In genomic region chr14:36207500-36207899, GRCh38 we compare ENCODE assay signal across 8 cellular contexts. TPM values are rescaled to one million over a fixed set of nuclear protein-coding genes. Genes with fewer than 3 reads are reported as not detected.
A peak's percentile ranks its signal among the peaks of the same experiment; 100 is the strongest.
DNase-seq lines count a peak whose midpoint lies in the region; ATAC-seq and TF ChIP-seq lines count a peak whose summit lies in the region.

No MANE protein-coding gene starts in this region.

- POLR2A ChIA-PET in A673 (lab: Charles Lee; ENCODE audit: low non-redundant PET): no interaction called here
- POLR2A ChIA-PET in OCI-LY7 (lab: Charles Lee): no interaction called here

- no peaks in the 10 kb centered on the region for H4K20me1 ChIP-seq in OCI-LY7 (ENCODE audit: insufficient read depth, low read length)

- no peak overlapping the region for H3K4me3 Mint-ChIP-seq in mesothelial cell of epicardium
- H3K4me3 Mint-ChIP-seq in activated CD4-positive, alpha-beta T cell treated with anti-CD3 and anti-CD28 coated beads, Interleukin-2, amount 10 ng/mL, durations not matched to agents 24 days and 14 days: no peak overlapping the region

- H3K4me2 ChIP-seq in OCI-LY7 (ENCODE audit: low read length): no peak overlapping the region

- intact Hi-C loops in A673 (cut with micrococcal nuclease; ENCODE audit: unreplicated experiment) (loop anchor here (1.0 to 10.0 kb wide), 2 partner anchors 167 to 937 kb away; no protein-coding TSS in a partner anchor), OCI-LY7 (cut with micrococcal nuclease; ENCODE audit: unreplicated experiment) (no loop called here)
- intact Hi-C loops in activated CD4-positive, alpha-beta T cell treated with anti-CD3 and anti-CD28 coated beads, Interleukin-2, amount 10 ng/mL, durations not matched to agents 24 days and 14 days (cut with micrococcal nuclease): loop anchor here (5.0 kb wide), 1 partner anchor 165 kb away; no protein-coding TSS in a partner anchor

- BruUV-seq in A673 (replicated peaks; lab: Mats Ljungman, UMichigan) (no TSS peak), OCI-LY7 (replicated peaks; lab: Mats Ljungman, UMichigan) (no TSS peak)

- H3K4me1 Mint-ChIP-seq in mesothelial cell of epicardium: no peaks in the 10 kb centered on the region
- H3K4me1 Mint-ChIP-seq in activated CD4-positive, alpha-beta T cell treated with anti-CD3 and anti-CD28 coated beads, Interleukin-2, amount 10 ng/mL, durations not matched to agents 24 days and 14 days: no peaks in the 10 kb centered on the region

- no peaks in the 10 kb centered on the region for H3K9me3 ChIP-seq in A673 (ENCODE audit: low read depth, low read length, poor library complexity, severe bottlenecking)
- no peaks in the 10 kb centered on the region for H3K9me3 ChIP-seq in OCI-LY7 (ENCODE audit: low read length)

- TF ChIP-seq CTCF in A673 (conservative IDR thresholded peaks at IDR 0.05; ENCODE audit: low read depth, low read length) (peak; percentile 47), OCI-LY7 (conservative IDR thresholded peaks at IDR 0.05; ENCODE audit: low read length) (peak; percentile 54), fibroblast of villous mesenchyme (IDR thresholded peaks at IDR 0.05; ENCODE audit: insufficient read depth, low read depth, low read length) (peak; percentile 41), mesothelial cell of epicardium (IDR thresholded peaks at IDR 0.05; ENCODE audit: unreplicated experiment) (no peak)

- no peak overlapping the region for H3K27ac ChIP-seq in A673 (ENCODE audit: low read depth, low read length, poor library complexity, severe bottlenecking)
- no peak overlapping the region for H3K27ac ChIP-seq in OCI-LY7 (ENCODE audit: low read depth, low read length, poor library complexity, severe bottlenecking)

- CTCF ChIA-PET in A673 (lab: Charles Lee) (no interaction called here), OCI-LY7 (lab: Charles Lee; ENCODE audit: unreplicated experiment) (no interaction called here)

- no peak overlapping the region for H2AFZ ChIP-seq in OCI-LY7 (ENCODE audit: low read length)

- H3K9me2 ChIP-seq in OCI-LY7 (ENCODE audit: insufficient read depth, low read length): no peaks in the 10 kb centered on the region

- H3K36me3 ChIP-seq in A673 (ENCODE audit: insufficient read depth, low read length, poor library complexity, severe bottlenecking): no peaks in the 10 kb centered on the region
- H3K36me3 ChIP-seq in OCI-LY7 (ENCODE audit: insufficient read depth, low read length): no peaks in the 10 kb centered on the region

- H3K36me3 Mint-ChIP-seq in mesothelial cell of epicardium: no peaks in the 10 kb centered on the region
- no peaks in the 10 kb centered on the region for H3K36me3 Mint-ChIP-seq in activated CD4-positive, alpha-beta T cell treated with anti-CD3 and anti-CD28 coated beads, Interleukin-2, amount 10 ng/mL, durations not matched to agents 24 days and 14 days (ENCODE audit: low read depth)

- no peaks in the 10 kb centered on the region for H3K79me2 ChIP-seq in OCI-LY7 (ENCODE audit: insufficient read depth, low read depth, low read length)

- H3K27me3 ChIP-seq in A673 (replicated peaks; ENCODE audit: insufficient read depth, low read depth, low read length, poor library complexity): peaks cover 12% of the 10 kb centered on the region

- no peak overlapping the region for H3K27ac Mint-ChIP-seq in mesothelial cell of epicardium
- no peak overlapping the region for H3K27ac Mint-ChIP-seq in activated CD4-positive, alpha-beta T cell treated with anti-CD3 and anti-CD28 coated beads, Interleukin-2, amount 10 ng/mL, durations not matched to agents 24 days and 14 days

- DNase-seq in A673 (ENCODE audit: low spot score) (peak; percentile 6), HCEC 1CT (peak; percentile 44), OCI-LY7 (ENCODE audit: low spot score) (no peak), fibroblast of villous mesenchyme (ENCODE audit: low read depth) (no peak), kidney glomerular epithelial cell (lab: John Stamatoyannopoulos, UW) (no peak), mesothelial cell of epicardium (ENCODE audit: low spot score in 2 of 2, unreplicated experiment in 2 of 2) (no peak)
- no peak for DNase-seq in activated CD4-positive, alpha-beta T cell treated with anti-CD3 and anti-CD28 coated beads, Interleukin-2, amount 10 ng/mL, durations not matched to agents 24 days and 14 days

- H3K27me3 Mint-ChIP-seq in mesothelial cell of epicardium (ENCODE audit: low read depth): peaks cover 28% of the 10 kb centered on the region
- peaks cover 2% of the 10 kb centered on the region for H3K27me3 Mint-ChIP-seq in activated CD4-positive, alpha-beta T cell treated with anti-CD3 and anti-CD28 coated beads, Interleukin-2, amount 10 ng/mL, durations not matched to agents 24 days and 14 days

- H3K4me1 ChIP-seq in A673 (ENCODE audit: insufficient read depth, low read length, poor library complexity, severe bottlenecking) (no peaks in the 10 kb centered on the region), OCI-LY7 (ENCODE audit: insufficient read depth, low read length, poor library complexity, severe bottlenecking) (no peaks in the 10 kb centered on the region)

- ATAC-seq in GM19324 (IDR thresholded peaks at IDR 0.05; ENCODE audit: low FRiP score, unreplicated experiment): no peak

- H3K9me3 Mint-ChIP-seq in mesothelial cell of epicardium: peaks cover 11% of the 10 kb centered on the region
- H3K9me3 Mint-ChIP-seq in activated CD4-positive, alpha-beta T cell treated with anti-CD3 and anti-CD28 coated beads, Interleukin-2, amount 10 ng/mL, durations not matched to agents 24 days and 14 days: no peaks in the 10 kb centered on the region

- H3K4me3 ChIP-seq in A673 (ENCODE audit: low read depth, low read length, poor library complexity, severe bottlenecking) (no peak overlapping the region), OCI-LY7 (ENCODE audit: low read depth, low read length, poor library complexity, severe bottlenecking) (no peak overlapping the region), fibroblast of villous mesenchyme (ENCODE audit: low read depth, low read length) (no peak overlapping the region)

RNA-seq across cellular contexts. Expression of gene PTCSC3, which starts 31.0 kb away (rescaled TPM):
- total RNA-seq in A673 (2021) (not detected in 2 replicates), OCI-LY7 (2022) (not detected in 2 replicates), fibroblast of villous mesenchyme (not detected in 2 replicates), mesothelial cell of epicardium (not detected in 3 replicates)
- total RNA-seq in OCI-LY7 (2014; rRNA removed; shearing (Covaris generic)): not detected in 2 replicates
- total RNA-seq in activated CD4-positive, alpha-beta T cell treated with anti-CD3 and anti-CD28 coated beads, Interleukin-2, amount 10 ng/mL, durations not matched to agents 24 days and 14 days: not detected in 2 replicates

Comparison
In these comparisons a context has a peak if more than half of its experiments do, and no peak if none do; other contexts are left out.
1. DNase-seq: peak in A673 (single experiment) and HCEC 1CT (single experiment); none in OCI-LY7 (single experiment), fibroblast of villous mesenchyme (single experiment), kidney glomerular epithelial cell (single experiment), mesothelial cell of epicardium (0 of 2) and activated CD4-positive, alpha-beta T cell treated with anti-CD3 and anti-CD28 coated beads, Interleukin-2, amount 10 ng/mL, durations not matched to agents 24 days and 14 days (single experiment).